Comparison of ENCODE assay signal across 9 cellular contexts in the genomic region with DNA sequence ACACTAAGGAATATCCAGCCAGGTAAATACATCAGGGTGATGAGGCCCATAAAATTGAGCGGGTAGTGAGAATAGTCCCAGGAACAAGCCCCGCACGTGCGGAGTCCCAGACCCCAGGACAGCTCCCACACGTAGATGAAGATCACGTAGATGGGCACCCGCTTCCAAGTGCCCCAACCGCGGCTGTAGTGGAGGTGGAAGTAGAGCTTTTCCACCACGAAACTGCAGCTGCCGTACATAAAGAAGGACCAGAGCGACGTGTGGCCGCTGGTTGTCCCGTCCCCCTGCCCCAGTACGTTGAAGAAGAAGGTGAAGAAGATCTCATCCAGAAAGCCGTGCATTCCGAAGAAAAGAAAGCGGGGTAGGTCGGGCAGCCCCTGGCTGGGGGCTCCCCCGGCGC. TPM values are rescaled to one million over a fixed set of nuclear protein-coding genes. Genes with fewer than 3 reads are reported as not detected.
A peak's percentile ranks its signal among the peaks of the same experiment; 100 is the strongest.
DNase-seq lines count a peak whose midpoint lies in the region; ATAC-seq and TF ChIP-seq lines count a peak whose summit lies in the region.
"Had no signal": no experiment of that assay in that cellular context is flagged by ENCODE, and none has a peak within 500 bp of the region (broad histone marks: within the 10 kb centered on the region; RNA-seq: fewer than 3 reads in every experiment).

No MANE protein-coding gene starts in this region.

- H3K4me3 ChIP-seq in heart right ventricle: peak overlapping the region; percentile 31 to 58 (median 48)
- H3K4me3 ChIP-seq in upper lobe of right lung: peak overlapping the region; percentile 43

- H3K9me3 ChIP-seq in heart right ventricle (no peaks in the 10 kb centered on the region), upper lobe of right lung (no peaks in the 10 kb centered on the region)

- WGBS in heart right ventricle, 2 donors: 2 to 3% methylated on average over 22 of the region's 22 CpGs

- H3K36me3 Mint-ChIP-seq in activated naive CD8-positive, alpha-beta T cell treated with anti-CD3 and anti-CD28 coated beads, Interleukin-2, amount 50 U/mL, for 24 hours (ENCODE audit: low read depth): no peaks in the 10 kb centered on the region

- peak overlapping the region; percentile 46 for H3K4me3 Mint-ChIP-seq in activated naive CD8-positive, alpha-beta T cell treated with anti-CD3 and anti-CD28 coated beads, Interleukin-2, amount 50 U/mL, for 24 hours

- H3K27me3 ChIP-seq in heart right ventricle: peaks cover 0 to 64% (median 51%) of the 10 kb centered on the region in 7 donors
- peaks cover 34% of the 10 kb centered on the region for H3K27me3 ChIP-seq in upper lobe of right lung

- TF ChIP-seq CTCF in heart right ventricle (IDR thresholded peaks at IDR 0.05) (no peak), upper lobe of right lung (IDR thresholded peaks at IDR 0.05) (no peak)

- H3K9me3 Mint-ChIP-seq in activated naive CD8-positive, alpha-beta T cell treated with anti-CD3 and anti-CD28 coated beads, Interleukin-2, amount 50 U/mL, for 24 hours: no peaks in the 10 kb centered on the region

- no peak overlapping the region for H3K27ac ChIP-seq in heart right ventricle
- H3K27ac ChIP-seq in upper lobe of right lung: no peak overlapping the region

- H3K36me3 ChIP-seq in heart right ventricle: no peaks in the 10 kb centered on the region
- no peaks in the 10 kb centered on the region for H3K36me3 ChIP-seq in upper lobe of right lung

- DNase-seq in heart right ventricle: no peak
- no peak for DNase-seq in left ventricle myocardium superior
- no peak for DNase-seq in activated naive CD8-positive, alpha-beta T cell treated with anti-CD3 and anti-CD28 coated beads, Interleukin-2, amount 50 U/mL, for 24 hours
- peak; percentile 32 for DNase-seq in medulla oblongata (ENCODE audit: extremely low spot score)
- DNase-seq in upper lobe of right lung: no peak
- DNase-seq in NCI-H1105 (lab: John Stamatoyannopoulos, UW): no peak

- H3K4me1 ChIP-seq in heart right ventricle (peaks cover 0 to 19% (median 14%) of the 10 kb centered on the region in 9 donors), upper lobe of right lung (peaks cover 9% of the 10 kb centered on the region)

- ATAC-seq in heart right ventricle (no peak), left ventricle myocardium superior (no peak), upper lobe of right lung (no peak), HG03460 (IDR thresholded peaks at IDR 0.05; ENCODE audit: unreplicated experiment) (no peak), HG03039 (IDR thresholded peaks at IDR 0.05; ENCODE audit: unreplicated experiment) (no peak)
- ATAC-seq in activated naive CD8-positive, alpha-beta T cell treated with anti-CD3 and anti-CD28 coated beads, Interleukin-2, amount 50 U/mL, for 24 hours: no peak

- intact Hi-C loops in heart right ventricle (cut with DNase I) (no loop called here), left ventricle myocardium superior (cut with micrococcal nuclease) (no loop called here), upper lobe of right lung (cut with DNase I) (no loop called here)

- H3K27ac Mint-ChIP-seq in activated naive CD8-positive, alpha-beta T cell treated with anti-CD3 and anti-CD28 coated beads, Interleukin-2, amount 50 U/mL, for 24 hours: no peak overlapping the region

- peaks cover 41% of the 10 kb centered on the region for H3K27me3 Mint-ChIP-seq in activated naive CD8-positive, alpha-beta T cell treated with anti-CD3 and anti-CD28 coated beads, Interleukin-2, amount 50 U/mL, for 24 hours

- peaks cover 6% of the 10 kb centered on the region for H3K4me1 Mint-ChIP-seq in activated naive CD8-positive, alpha-beta T cell treated with anti-CD3 and anti-CD28 coated beads, Interleukin-2, amount 50 U/mL, for 24 hours

RNA-seq across cellular contexts. Expression of a gene that starts 0.9 kb away (rescaled TPM):
- total RNA-seq in heart right ventricle (under 1 TPM in 2 of 10 donors, not detected in 8; 0.17 to 0.32 TPM), left ventricle myocardium superior (not detected), upper lobe of right lung (not detected)
- not detected for polyA plus RNA-seq in heart right ventricle
- polyA plus RNA-seq: lung had no signal
